ENCODE assay signal across 8 cellular contexts in genomic region chrX:154714925-154715324, GRCh38. TPM values are rescaled to one million over a fixed set of nuclear protein-coding genes. Genes with fewer than 3 reads are reported as not detected.
DNase-seq lines count a peak whose midpoint lies in the region; ATAC-seq, FAIRE-seq and TF ChIP-seq lines count a peak whose summit lies in the region.

No MANE protein-coding gene starts in this region.

- no peak overlapping the region for H3K9ac ChIP-seq in HepG2 (ENCODE audit: insufficient read depth, low read depth, low read length)

- H3K27ac ChIP-seq in 22Rv1 (no peak overlapping the region), HL-60 (replicated peaks) (no peak overlapping the region), SJCRH30 (no peak overlapping the region), HepG2 (ENCODE audit: extremely low read length, insufficient read depth, low read length) (no peak overlapping the region), upper lobe of left lung (no peak overlapping the region)

- H3K4me3 ChIP-seq in HL-60 (replicated peaks; ENCODE audit: insufficient read depth, low read length) (no peak overlapping the region), SJCRH30 (no peak overlapping the region), cardiac fibroblast (replicated peaks in 1 of 2; ENCODE audit: low read depth in 2 of 2, low read length in 2 of 2) (no peak overlapping the region), HepG2 (replicated peaks in 1 of 3; ENCODE audit: insufficient read depth in 1 of 3, low read depth in 2 of 3, low read length in 3 of 3) (no peak overlapping the region), upper lobe of left lung (no peak overlapping the region)

- no peak for TF ChIP-seq EP300 in HepG2 (IDR thresholded peaks at IDR 0.05; ENCODE audit: low read depth in 2 of 2, low read length in 2 of 2)
- TF ChIP-seq EP300 in HepG2 (CRISPR knock-in tag; IDR thresholded peaks at IDR 0.05; ENCODE audit: borderline replicate concordance) = no peak
- no peak for TF ChIP-seq EP300 in upper lobe of left lung (IDR thresholded peaks at IDR 0.05)

- peaks cover 3% of the 10 kb centered on the region; the same call in 1 of the 2 replicates for H3K4me1 ChIP-seq in SJCRH30
- no peaks in the 10 kb centered on the region for H3K4me1 ChIP-seq in HepG2 (ENCODE audit: insufficient read depth, low read length)
- peaks cover 10 to 48% (median 18%) of the 10 kb centered on the region in 4 donors for H3K4me1 ChIP-seq in upper lobe of left lung

- H3K4me2 ChIP-seq in HepG2 (ENCODE audit: low read depth, low read length) = no peak overlapping the region

- ATAC-seq in HepG2 (peak; percentile 67), upper lobe of left lung (ENCODE audit: low FRiP score in 2 of 2) (peak; percentile 71), GM19467 (IDR thresholded peaks at IDR 0.05; ENCODE audit: unreplicated experiment) (no peak)

- H3K36me3 ChIP-seq in SJCRH30 (no peaks in the 10 kb centered on the region), HepG2 (replicated peaks in 1 of 2; ENCODE audit: control insufficient read depth in 1 of 2, insufficient read depth in 2 of 2, low read length in 2 of 2) (no peaks in the 10 kb centered on the region), upper lobe of left lung (peaks cover 0 to 7% (median 3%) of the 10 kb centered on the region in 4 donors)

- in situ Hi-C loops in HepG2 (cut with HindIII; ENCODE audit: extremely low pct_ligation_motif_present, low pct_unique_long_range_greater_than_20kb) = no loop called here

- H3K9me3 ChIP-seq in SJCRH30 (replicated peaks) (no peaks in the 10 kb centered on the region), HepG2 (ENCODE audit: low read length) (no peaks in the 10 kb centered on the region), upper lobe of left lung (no peaks in the 10 kb centered on the region)

- no peaks in the 10 kb centered on the region for H3K27me3 ChIP-seq in HL-60 (ENCODE audit: insufficient read depth, poor library complexity, severe bottlenecking)
- no peaks in the 10 kb centered on the region for H3K27me3 ChIP-seq in SJCRH30
- no peaks in the 10 kb centered on the region for H3K27me3 ChIP-seq in HepG2 (ENCODE audit: control insufficient read depth in 1 of 2, insufficient read depth in 2 of 2, low read length in 2 of 2)
- H3K27me3 ChIP-seq in upper lobe of left lung = no peaks in the 10 kb centered on the region

- CTCF ChIA-PET in HepG2 (lab: Yijun Ruan, JAX; ENCODE audit: low intra/inter-chr PET ratio, low total read pairs) = no interaction called here

- TF ChIP-seq POLR2A in HepG2 (IDR thresholded peaks at IDR 0.05; ENCODE audit: insufficient read depth in 1 of 2, low read depth in 2 of 2, low read length in 2 of 2) (no peak), upper lobe of left lung (IDR thresholded peaks at IDR 0.05) (no peak)

- H4K20me1 ChIP-seq in HepG2 (ENCODE audit: insufficient read depth, low read length) = no peaks in the 10 kb centered on the region

- FAIRE-seq in HepG2 (lab: Jason Lieb, UNC) = peak; percentile 93

- TF ChIP-seq CTCF in 22Rv1 (IDR thresholded peaks at IDR 0.05) = peak; percentile 76
- peak; percentile 42 for TF ChIP-seq CTCF in HL-60 (IDR thresholded peaks at IDR 0.05; ENCODE audit: insufficient read depth, low read length)
- TF ChIP-seq CTCF in cardiac fibroblast (IDR thresholded peaks at IDR 0.05; ENCODE audit: low read depth, low read length) = peak; percentile 64
- peak; percentile 74 for TF ChIP-seq CTCF in HepG2 (CRISPR knock-in tag; IDR thresholded peaks at IDR 0.05)
- TF ChIP-seq CTCF in upper lobe of left lung (IDR thresholded peaks at IDR 0.05) = peak; percentile 66 to 85 (median 78)

- H2AFZ ChIP-seq in HepG2 (ENCODE audit: low read length) = no peak overlapping the region

- no peaks in the 10 kb centered on the region for H3K79me2 ChIP-seq in HepG2 (ENCODE audit: insufficient read depth, low read length)

- WGBS in HepG2 (ENCODE audit: low lambda C conversion rate) = 0% methylated on average over 2 of the region's 2 CpGs
- 0 to 5% methylated on average over 2 of the region's 2 CpGs for WGBS in upper lobe of left lung, 2 donors

- peak; percentile 35 for DNase-seq in Daoy (ENCODE audit: low read depth)
- DNase-seq in HL-60 (ENCODE audit: low read depth in 1 of 2, low spot score in 1 of 2) = peak in 1 of 2 experiments; percentile 71
- peak; percentile 13 to 62 for DNase-seq in SJCRH30
- peak; percentile 66 to 68 for DNase-seq in cardiac fibroblast (ENCODE audit: low read depth in 2 of 2)
- DNase-seq in HepG2 (ENCODE audit: low spot score) = peak; percentile 12
- DNase-seq in upper lobe of left lung = no peak

- no TSS peak for BruUV-seq in HepG2 (replicated peaks; lab: Mats Ljungman, UMichigan)

- POLR2A ChIA-PET in HepG2 (lab: Yijun Ruan, JAX) = no interaction called here

- no peak for TF ChIP-seq RAD21 in HepG2 (CRISPR knock-in tag; IDR thresholded peaks at IDR 0.05)

- intact Hi-C loops in HepG2 (cut with micrococcal nuclease; ENCODE audit: unreplicated experiment) = no loop called here

TF ChIP-seq in HepG2, 621 proteins besides CTCF, POLR2A, EP300 and RAD21 (continues in another document):
- TF ChIP-seq SMC3 (IDR thresholded peaks at IDR 0.05; ENCODE audit: low read length) = peak; percentile 47; the same call in 1 of the 2 replicates
- no peak for TF ChIP-seq MAX (IDR thresholded peaks at IDR 0.05)
- TF ChIP-seq ZFP36L2 (CRISPR knock-in tag; IDR thresholded peaks at IDR 0.05) = no peak
- no peak for TF ChIP-seq ZNF691 (CRISPR knock-in tag; IDR thresholded peaks at IDR 0.05; ENCODE audit: borderline replicate concordance, low read depth)

RNA-seq across cellular contexts. Expression of gene GAB3, which starts 36.0 kb away (rescaled TPM):
- total RNA-seq in Daoy (2014; rRNA removed; shearing (Covaris generic)) = 0.11 and 0.21 TPM in 2 replicates
- 0.03 TPM in 1 of 2 replicates, not detected in the other for total RNA-seq in SJCRH30 (2014; rRNA removed; shearing (Covaris generic))
- not detected in 2 replicates for total RNA-seq in HepG2 (2016; rRNA removed; fragmentation: Illumina TruSeq; extraction: Trizol)
- total RNA-seq in HepG2 (2016; cell fraction: cytosol; rRNA removed; fragmentation: Illumina TruSeq; extraction: Trizol; ENCODE audit: low read depth) = not detected in 2 replicates
- total RNA-seq in HepG2 (2016; cell fraction: insoluble cytoplasmic fraction; rRNA removed; fragmentation: Illumina TruSeq; extraction: Trizol) = not detected in 2 replicates
- not detected in 2 replicates for total RNA-seq in HepG2 (2016; cell fraction: membrane; rRNA removed; fragmentation: Illumina TruSeq; extraction: Trizol)
- total RNA-seq in HepG2 (2016; cell fraction: nucleus; rRNA removed; fragmentation: Illumina TruSeq; extraction: Trizol) = not detected in 2 replicates
- 0.01 TPM in 1 of 2 replicates, not detected in the other for polyA plus RNA-seq in HepG2 (2011; rRNA removed)
- polyA plus RNA-seq in HepG2 (2011; cell fraction: cytosol; rRNA removed) = not detected in 2 replicates
- polyA plus RNA-seq in HepG2 (2011; cell fraction: nucleus; rRNA removed) = not detected in 2 replicates
- polyA plus RNA-seq in HepG2 (2012) = not detected in 2 replicates
- not detected in 2 replicates for polyA plus RNA-seq in HepG2 (2016; cell fraction: cytosol; fragmentation: Illumina TruSeq; extraction: Trizol; ENCODE audit: low read depth)
- not detected in 2 replicates for polyA plus RNA-seq in HepG2 (2016; cell fraction: insoluble cytoplasmic fraction; fragmentation: Illumina TruSeq; extraction: Trizol; ENCODE audit: low read depth)
- not detected in 2 replicates for polyA plus RNA-seq in HepG2 (2016; cell fraction: membrane; fragmentation: Illumina TruSeq; extraction: Trizol; ENCODE audit: low read depth)
- polyA plus RNA-seq in HepG2 (2016; cell fraction: nucleus; fragmentation: Illumina TruSeq; extraction: Trizol; ENCODE audit: insufficient read depth, low read depth) = not detected in 2 replicates
- polyA minus RNA-seq in HepG2 (2011; rRNA and poly(A)+ RNA removed; ENCODE audit: low replicate concordance) = 0.21 TPM in 1 of 2 replicates, not detected in the other
- not detected in 2 replicates for polyA minus RNA-seq in HepG2 (2011; cell fraction: cytosol; rRNA and poly(A)+ RNA removed)
- polyA minus RNA-seq in HepG2 (2011; cell fraction: nucleus; rRNA and poly(A)+ RNA removed) = not detected in 2 replicates
- total RNA-seq in upper lobe of left lung = 10 to 100 TPM; 10.2 to 30.4 (median 15.4) TPM

RNA-seq across cellular contexts. Expression of gene DKC1, which starts 47.7 kb away (rescaled TPM):
- 109 and 124 TPM in 2 replicates for total RNA-seq in Daoy (2014; rRNA removed; shearing (Covaris generic))
- 91.0 and 97.8 TPM in 2 replicates for total RNA-seq in SJCRH30 (2014; rRNA removed; shearing (Covaris generic))
- total RNA-seq in HepG2 (2016; rRNA removed; fragmentation: Illumina TruSeq; extraction: Trizol) (102 and 150 TPM in 2 replicates), upper lobe of left lung (10 to 100 TPM; 24.1 to 52.4 (median 33.2) TPM)
- total RNA-seq in HepG2 (2016; cell fraction: cytosol; rRNA removed; fragmentation: Illumina TruSeq; extraction: Trizol; ENCODE audit: low read depth) = 22.8 and 23.0 TPM in 2 replicates
- total RNA-seq in HepG2 (2016; cell fraction: insoluble cytoplasmic fraction; rRNA removed; fragmentation: Illumina TruSeq; extraction: Trizol) = 102 and 151 TPM in 2 replicates
- 30.2 and 37.3 TPM in 2 replicates for total RNA-seq in HepG2 (2016; cell fraction: membrane; rRNA removed; fragmentation: Illumina TruSeq; extraction: Trizol)
- 62.0 and 64.5 TPM in 2 replicates for total RNA-seq in HepG2 (2016; cell fraction: nucleus; rRNA removed; fragmentation: Illumina TruSeq; extraction: Trizol)
- 45.4 and 61.6 TPM in 2 replicates for polyA plus RNA-seq in HepG2 (2011; rRNA removed)
- 42.0 and 60.1 TPM in 2 replicates for polyA plus RNA-seq in HepG2 (2011; cell fraction: cytosol; rRNA removed)
- polyA plus RNA-seq in HepG2 (2011; cell fraction: nucleus; rRNA removed) = 42.2 and 51.5 TPM in 2 replicates
- polyA plus RNA-seq in HepG2 (2012) = 78.2 and 80.7 TPM in 2 replicates
- polyA plus RNA-seq in HepG2 (2016; cell fraction: cytosol; fragmentation: Illumina TruSeq; extraction: Trizol; ENCODE audit: low read depth) = 10.7 and 11.1 TPM in 2 replicates
- polyA plus RNA-seq in HepG2 (2016; cell fraction: insoluble cytoplasmic fraction; fragmentation: Illumina TruSeq; extraction: Trizol; ENCODE audit: low read depth) = 172 and 182 TPM in 2 replicates
- 20.1 and 22.3 TPM in 2 replicates for polyA plus RNA-seq in HepG2 (2016; cell fraction: membrane; fragmentation: Illumina TruSeq; extraction: Trizol; ENCODE audit: low read depth)
- polyA plus RNA-seq in HepG2 (2016; cell fraction: nucleus; fragmentation: Illumina TruSeq; extraction: Trizol; ENCODE audit: insufficient read depth, low read depth) = 93.0 and 104 TPM in 2 replicates
- polyA minus RNA-seq in HepG2 (2011; rRNA and poly(A)+ RNA removed; ENCODE audit: low replicate concordance) = 31.1 and 142 TPM in 2 replicates
- polyA minus RNA-seq in HepG2 (2011; cell fraction: cytosol; rRNA and poly(A)+ RNA removed) = 26.4 and 28.8 TPM in 2 replicates
- polyA minus RNA-seq in HepG2 (2011; cell fraction: nucleus; rRNA and poly(A)+ RNA removed) = 83.4 and 85.1 TPM in 2 replicates

Comparison
In these comparisons a context has a peak if more than half of its experiments do, and no peak if none do; other contexts are left out.
1. DNase-seq: peak in Daoy (single experiment), SJCRH30 (2 of 2), cardiac fibroblast (2 of 2) and HepG2 (single experiment); none in upper lobe of left lung (0 of 2).
2. Peak in every context shown above with its lines, with median percentiles within 50 percentile points of each other: CTCF ChIP-seq.